Comparison of ENCODE assay signal across 1 cellular context in genomic region chr17:8138366-8138671, GRCh38.
TF ChIP-seq lines count a peak whose summit lies in the region.

No MANE protein-coding gene starts in this region.

TF ChIP-seq in HEK293, 187 proteins besides CTCF, POLR2A, EP300 and RAD21 (continued from another document):
- peak; percentile 66; the same call in 1 of the 2 replicates for TF ChIP-seq PRDM10 (tag by site-specific recombination; IDR thresholded peaks at IDR 0.05)
- TF ChIP-seq ZNF580 (tag by site-specific recombination; IDR thresholded peaks at IDR 0.05) = peak; percentile 56; the same call in 1 of the 2 replicates
